15 cellular contexts compared by ENCODE assay signal in the genomic region with DNA sequence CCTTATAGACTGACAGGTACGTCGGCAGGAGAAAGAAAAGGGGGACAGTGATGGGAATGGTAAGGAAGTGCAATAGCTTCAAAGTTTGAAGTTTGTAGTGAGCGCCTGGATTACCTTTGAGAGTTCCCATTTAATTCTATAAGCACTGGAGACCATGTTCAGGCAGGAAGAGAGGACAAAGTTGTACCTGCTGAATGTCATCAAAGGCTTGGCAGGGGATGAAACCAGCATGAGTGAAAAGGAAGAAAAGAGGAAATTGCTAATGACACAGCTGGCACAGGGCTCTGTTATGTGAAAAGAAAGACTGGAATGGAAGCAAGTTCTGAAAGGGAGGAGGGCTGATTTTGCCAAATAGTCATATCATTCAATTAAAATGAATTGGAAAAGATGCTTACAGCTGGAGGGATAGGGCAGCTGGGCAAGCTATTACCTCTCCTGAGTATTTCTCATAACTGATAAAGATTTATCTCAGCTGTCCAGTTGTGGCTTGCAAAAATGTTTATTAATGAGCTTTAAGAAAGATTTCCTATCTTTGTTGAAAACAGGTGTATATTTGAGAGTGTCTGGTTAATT.
"Had no signal": no experiment of that assay in that cellular context is flagged by ENCODE, and none has a peak within 500 bp of the region (broad histone marks: within the 10 kb centered on the region; RNA-seq: fewer than 3 reads in every experiment).

No MANE protein-coding gene starts in this region.

- H3K4me3 ChIP-seq: colonic mucosa, mucosa of descending colon had no signal

- H3K27ac ChIP-seq: colonic mucosa, neutrophil, WERI-Rb-1 had no signal

- H3K4me1 ChIP-seq: colonic mucosa had no signal

- H3K27me3 ChIP-seq: colonic mucosa, neutrophil had no signal

- H3K9me3 ChIP-seq: colonic mucosa, mucosa of descending colon, neutrophil had no signal

- H3K27me3 Mint-ChIP-seq: activated CD4-positive, alpha-beta memory T cell treated with anti-CD3 and anti-CD28 coated beads, Interleukin-2, amount 10 ng/mL, durations not matched to agents 7 days and 5 days had no signal

- ATAC-seq: activated CD4-positive, alpha-beta T cell treated with anti-CD3 and anti-CD28 coated beads for 36 hours; mucosa of descending colon; naive thymus-derived CD4-positive, alpha-beta T cell; stimulated activated effector memory CD8-positive, alpha-beta T cell treated with anti-CD3 and anti-CD28 coated beads, Interleukin-12 subunit alpha, Interleukin-12 subunit beta, amount 100 ng/mL, for 72 hours; T-helper 17 cell had no signal

- H3K36me3 Mint-ChIP-seq: activated naive CD4-positive, alpha-beta T cell treated with anti-CD3 and anti-CD28 coated beads, Interleukin-2, amount 10 ng/mL, durations not matched to agents 7 days and 5 days; naive thymus-derived CD4-positive, alpha-beta T cell; stimulated activated effector memory CD8-positive, alpha-beta T cell treated with anti-CD3 and anti-CD28 coated beads, Interleukin-12 subunit alpha, Interleukin-12 subunit beta, amount 100 ng/mL, for 72 hours had no signal

- H3K27ac Mint-ChIP-seq: activated CD4-positive, alpha-beta memory T cell treated with anti-CD3 and anti-CD28 coated beads, Interleukin-2, amount 10 ng/mL, durations not matched to agents 7 days and 5 days; activated CD4-positive, alpha-beta T cell treated with anti-CD3 and anti-CD28 coated beads for 36 hours; activated naive CD4-positive, alpha-beta T cell treated with anti-CD3 and anti-CD28 coated beads, Interleukin-2, amount 10 ng/mL, durations not matched to agents 7 days and 5 days; activated T-cell treated with anti-CD3 and anti-CD28 coated beads, Interleukin-2, amount 50 U/mL, for 24 hours; naive thymus-derived CD4-positive, alpha-beta T cell; stimulated activated effector memory CD8-positive, alpha-beta T cell treated with anti-CD3 and anti-CD28 coated beads, Interleukin-12 subunit alpha, Interleukin-12 subunit beta, amount 100 ng/mL, for 72 hours; T-helper 17 cell had no signal

- H3K4me1 Mint-ChIP-seq: activated CD4-positive, alpha-beta memory T cell treated with anti-CD3 and anti-CD28 coated beads, Interleukin-2, amount 10 ng/mL, durations not matched to agents 7 days and 5 days; activated CD4-positive, alpha-beta T cell treated with anti-CD3 and anti-CD28 coated beads for 36 hours; activated naive CD4-positive, alpha-beta T cell treated with anti-CD3 and anti-CD28 coated beads, Interleukin-2, amount 10 ng/mL, durations not matched to agents 7 days and 5 days; naive thymus-derived CD4-positive, alpha-beta T cell; stimulated activated effector memory CD8-positive, alpha-beta T cell treated with anti-CD3 and anti-CD28 coated beads, Interleukin-12 subunit alpha, Interleukin-12 subunit beta, amount 100 ng/mL, for 72 hours; T-helper 17 cell had no signal

- H3K36me3 ChIP-seq: colonic mucosa, neutrophil, WERI-Rb-1 had no signal

- DNase-seq: activated CD4-positive, alpha-beta memory T cell treated with anti-CD3 and anti-CD28 coated beads, Interleukin-2, amount 10 ng/mL, durations not matched to agents 7 days and 5 days; activated CD4-positive, alpha-beta T cell treated with anti-CD3 and anti-CD28 coated beads for 36 hours; activated naive CD4-positive, alpha-beta T cell treated with anti-CD3 and anti-CD28 coated beads, Interleukin-2, amount 10 ng/mL, durations not matched to agents 7 days and 5 days; activated T-cell treated with anti-CD3 and anti-CD28 coated beads, Interleukin-2, amount 50 U/mL, for 24 hours; central memory CD4-positive, alpha-beta T cell; colonic mucosa; effector CD4-positive, alpha-beta T cell; foreskin melanocyte; head of caudate nucleus; mucosa of descending colon; naive thymus-derived CD4-positive, alpha-beta T cell; T-helper 17 cell; WERI-Rb-1 had no signal

- H3K4me3 Mint-ChIP-seq: activated CD4-positive, alpha-beta memory T cell treated with anti-CD3 and anti-CD28 coated beads, Interleukin-2, amount 10 ng/mL, durations not matched to agents 7 days and 5 days; activated CD4-positive, alpha-beta T cell treated with anti-CD3 and anti-CD28 coated beads for 36 hours; activated naive CD4-positive, alpha-beta T cell treated with anti-CD3 and anti-CD28 coated beads, Interleukin-2, amount 10 ng/mL, durations not matched to agents 7 days and 5 days; activated T-cell treated with anti-CD3 and anti-CD28 coated beads, Interleukin-2, amount 50 U/mL, for 24 hours; naive thymus-derived CD4-positive, alpha-beta T cell; stimulated activated effector memory CD8-positive, alpha-beta T cell treated with anti-CD3 and anti-CD28 coated beads, Interleukin-12 subunit alpha, Interleukin-12 subunit beta, amount 100 ng/mL, for 72 hours; T-helper 17 cell had no signal

- H3K9me3 Mint-ChIP-seq: activated CD4-positive, alpha-beta memory T cell treated with anti-CD3 and anti-CD28 coated beads, Interleukin-2, amount 10 ng/mL, durations not matched to agents 7 days and 5 days; activated naive CD4-positive, alpha-beta T cell treated with anti-CD3 and anti-CD28 coated beads, Interleukin-2, amount 10 ng/mL, durations not matched to agents 7 days and 5 days; activated T-cell treated with anti-CD3 and anti-CD28 coated beads, Interleukin-2, amount 50 U/mL, for 24 hours; naive thymus-derived CD4-positive, alpha-beta T cell; stimulated activated effector memory CD8-positive, alpha-beta T cell treated with anti-CD3 and anti-CD28 coated beads, Interleukin-12 subunit alpha, Interleukin-12 subunit beta, amount 100 ng/mL, for 72 hours had no signal
